ENCODE assay signal across 8 cellular contexts in the genomic region with DNA sequence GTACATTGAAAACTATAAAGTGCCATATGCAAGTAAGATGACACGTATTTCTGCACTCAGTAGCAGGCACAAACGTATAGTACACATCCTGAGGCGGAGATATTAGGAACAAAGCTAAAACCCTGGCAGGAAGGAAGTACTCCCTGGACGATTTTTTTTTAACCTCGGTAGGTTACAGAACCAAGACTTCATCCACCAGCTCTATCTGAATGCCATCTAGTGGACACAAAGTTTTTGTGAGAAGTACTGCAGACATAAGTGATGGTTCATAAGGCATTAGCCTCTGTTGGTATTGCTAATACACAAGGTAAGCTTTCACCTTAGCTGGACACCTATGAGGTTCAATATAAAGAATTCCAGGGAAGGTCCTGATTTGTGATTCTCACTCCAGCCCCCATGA.
DNase-seq lines count a peak whose midpoint lies in the region; ATAC-seq, FAIRE-seq and TF ChIP-seq lines count a peak whose summit lies in the region.

No MANE protein-coding gene starts in this region.

- FAIRE-seq in GM12891 (lab: Jason Lieb, UNC): peak; percentile 91

- no peaks in the 10 kb centered on the region for H3K4me1 Mint-ChIP-seq in memory B cell

- TF ChIP-seq CTCF in NB4 (IDR thresholded peaks at IDR 0.05; ENCODE audit: low read depth, low read length) (peak; percentile 45), astrocyte of the cerebellum (IDR thresholded peaks at IDR 0.05; ENCODE audit: low read depth, low read length, missing control alignments) (peak; percentile 51)

- ATAC-seq in memory B cell (ENCODE audit: low read depth): peak; percentile 38

- no peak overlapping the region for H3K27ac Mint-ChIP-seq in memory B cell

- in situ Hi-C loops in ACHN (cut with HindIII; ENCODE audit: low pct_ligation_motif_present, low pct_unique_long_range_greater_than_20kb, low sequenced_read_pairs) (no loop called here), astrocyte of the cerebellum (cut with HindIII; ENCODE audit: low sequenced_read_pairs) (no loop called here)

- H3K4me3 ChIP-seq in NB4 (ENCODE audit: low read depth, low read length) (no peak overlapping the region), astrocyte of the cerebellum (ENCODE audit: low read depth, low read length) (no peak overlapping the region)

- H3K36me3 Mint-ChIP-seq in memory B cell: no peaks in the 10 kb centered on the region

- H3K9me3 Mint-ChIP-seq in memory B cell: no peaks in the 10 kb centered on the region

- no peaks in the 10 kb centered on the region for H3K27me3 Mint-ChIP-seq in memory B cell

- TF ChIP-seq POLR2A in GM12891 (IDR thresholded peaks at IDR 0.05; ENCODE audit: low read depth, low read length) (no peak), NB4 (IDR thresholded peaks at IDR 0.05; ENCODE audit: extremely low read depth, insufficient read length) (no peak)

- DNase-seq in ACHN (peak; percentile 41), GM12891 (ENCODE audit: insufficient read length, low spot score) (no peak), NB4 (ENCODE audit: low read depth) (peak; percentile 61), astrocyte of the cerebellum (ENCODE audit: low read depth) (no peak), memory B cell (ENCODE audit: low spot score in 2 of 2) (no peak), amniotic stem cell (lab: John Stamatoyannopoulos, UW) (no peak), C1 segment of cervical spinal cord (lab: John Stamatoyannopoulos, UW) (no peak)
- no peak for DNase-seq in stimulated activated CD4-positive, alpha-beta T cell treated with anti-CD3 and anti-CD28 coated beads, Interleukin-4, amount 100 ng/mL, for 4 hours

- H3K4me3 Mint-ChIP-seq in memory B cell: no peak overlapping the region

TF ChIP-seq in GM12891, 5 proteins besides CTCF, POLR2A, EP300 and RAD21:
- TF ChIP-seq TAF1 (IDR thresholded peaks at IDR 0.05; ENCODE audit: low read depth, low read length) (no peak), SPI1 (IDR thresholded peaks at IDR 0.05; ENCODE audit: low read depth, low read length) (no peak), PAX5 (IDR thresholded peaks at IDR 0.05; ENCODE audit: insufficient read depth, low read length, severe bottlenecking) (no peak), POU2F2 (IDR thresholded peaks at IDR 0.05; ENCODE audit: low read depth, low read length) (no peak), POLR2AphosphoS5 (IDR thresholded peaks at IDR 0.05; ENCODE audit: low read depth, low read length) (no peak)

Comparison
In these comparisons a context has a peak if more than half of its experiments do, and no peak if none do; other contexts are left out.
1. DNase-seq: peak in ACHN (single experiment) and NB4 (single experiment); none in GM12891 (single experiment), astrocyte of the cerebellum (single experiment), memory B cell (0 of 2), amniotic stem cell (single experiment), stimulated activated CD4-positive, alpha-beta T cell treated with anti-CD3 and anti-CD28 coated beads, Interleukin-4, amount 100 ng/mL, for 4 hours (0 of 2) and C1 segment of cervical spinal cord (0 of 14).